ENCODE assay signal across 9 cellular contexts in the genomic region with DNA sequence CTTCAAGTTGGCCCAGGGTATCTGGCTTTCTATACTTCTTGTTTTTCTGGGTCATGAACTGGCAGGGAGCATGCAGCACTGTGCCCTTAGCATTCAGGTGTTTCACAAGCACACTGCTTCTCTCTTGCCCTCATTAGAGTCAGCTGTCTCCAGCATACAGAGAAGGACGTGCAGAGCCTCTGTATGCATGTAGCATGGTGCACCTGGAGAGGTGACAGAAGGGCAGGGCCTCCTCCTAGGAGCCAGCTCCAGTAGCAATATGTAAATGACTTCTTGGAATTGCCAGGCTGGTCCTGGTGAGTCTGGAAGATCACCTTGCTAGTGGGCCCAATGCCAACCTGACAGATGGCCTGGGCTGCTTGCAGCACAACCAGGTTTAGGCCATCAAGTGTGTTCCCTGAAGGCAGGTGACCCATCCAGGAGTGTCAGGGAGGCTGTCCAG. TPM values are rescaled to one million over a fixed set of nuclear protein-coding genes. Genes with fewer than 3 reads are reported as not detected.
A peak's percentile ranks its signal among the peaks of the same experiment; 100 is the strongest.
DNase-seq lines count a peak whose midpoint lies in the region; ATAC-seq and TF ChIP-seq lines count a peak whose summit lies in the region.
"Had no signal": no experiment of that assay in that cellular context is flagged by ENCODE, and none has a peak within 500 bp of the region (broad histone marks: within the 10 kb centered on the region; RNA-seq: fewer than 3 reads in every experiment).

No MANE protein-coding gene starts in this region.

- H3K4me3 ChIP-seq in thymus (ENCODE audit: low read length): no peak overlapping the region

- H3K27me3 ChIP-seq in thymus (ENCODE audit: control insufficient read depth, insufficient read depth): no peaks in the 10 kb centered on the region

- 4% methylated on average over 1 of the region's 1 CpG for WGBS in thymus

- TF ChIP-seq CTCF in endothelial cell (IDR thresholded peaks at IDR 0.05; ENCODE audit: unreplicated experiment): no peak

- no peaks in the 10 kb centered on the region for H3K9me3 Mint-ChIP-seq in activated T-cell treated with anti-CD3 and anti-CD28 coated beads, Interleukin-2, amount 50 U/mL, for 24 hours
- H3K9me3 Mint-ChIP-seq in endothelial cell (ENCODE audit: unreplicated experiment): no peaks in the 10 kb centered on the region

- H3K4me3 Mint-ChIP-seq in activated T-cell treated with anti-CD3 and anti-CD28 coated beads, Interleukin-2, amount 50 U/mL, for 24 hours: no peak overlapping the region
- H3K4me3 Mint-ChIP-seq in endothelial cell (ENCODE audit: unreplicated experiment): no peak overlapping the region

- H3K27ac Mint-ChIP-seq in activated T-cell treated with anti-CD3 and anti-CD28 coated beads, Interleukin-2, amount 50 U/mL, for 24 hours: no peak overlapping the region
- H3K27ac Mint-ChIP-seq in endothelial cell (ENCODE audit: unreplicated experiment): peak overlapping the region; percentile 78

- DNase-seq in activated T-cell treated with anti-CD3 and anti-CD28 coated beads, Interleukin-2, amount 50 U/mL, for 24 hours: peak; percentile 33
- no peak for DNase-seq in activated T-cell treated with anti-CD3 and anti-CD28 coated beads, Interleukin-2, amount 50 U/mL, for 48 hours
- DNase-seq in NCI-H345 treated with DMSO at 0.1 percent for 48 hours (lab: John Stamatoyannopoulos, UW; ENCODE audit: unreplicated experiment) (peak; percentile 43), endothelial cell (ENCODE audit: low spot score) (no peak), OCI-M2 (lab: John Stamatoyannopoulos, UW; ENCODE audit: unreplicated experiment) (no peak)
- DNase-seq: KG1 had no signal

- H3K4me1 Mint-ChIP-seq in activated T-cell treated with anti-CD3 and anti-CD28 coated beads, Interleukin-2, amount 50 U/mL, for 24 hours (ENCODE audit: low read depth): peaks cover 36% of the 10 kb centered on the region
- peaks cover 16% of the 10 kb centered on the region for H3K4me1 Mint-ChIP-seq in endothelial cell (ENCODE audit: unreplicated experiment)

- H3K27me3 Mint-ChIP-seq in activated T-cell treated with anti-CD3 and anti-CD28 coated beads, Interleukin-2, amount 50 U/mL, for 24 hours: peaks cover 27% of the 10 kb centered on the region
- H3K27me3 Mint-ChIP-seq in endothelial cell (ENCODE audit: unreplicated experiment): peaks cover 3% of the 10 kb centered on the region

- peak overlapping the region; percentile 22 for H3K27ac ChIP-seq in thymus (ENCODE audit: low read depth)

- H3K36me3 Mint-ChIP-seq in activated T-cell treated with anti-CD3 and anti-CD28 coated beads, Interleukin-2, amount 50 U/mL, for 24 hours (ENCODE audit: low read depth): no peaks in the 10 kb centered on the region
- H3K36me3 Mint-ChIP-seq in endothelial cell (ENCODE audit: low read depth, unreplicated experiment): no peaks in the 10 kb centered on the region

- H3K9me3 ChIP-seq in thymus (ENCODE audit: control insufficient read depth): no peaks in the 10 kb centered on the region

- H3K36me3 ChIP-seq in thymus (ENCODE audit: control insufficient read depth, insufficient read depth): no peaks in the 10 kb centered on the region

- no peak for ATAC-seq in GM21360 (IDR thresholded peaks at IDR 0.05; ENCODE audit: unreplicated experiment)
- ATAC-seq in HG03432 (IDR thresholded peaks at IDR 0.05; ENCODE audit: unreplicated experiment): no peak

- H3K4me1 ChIP-seq in thymus (ENCODE audit: control insufficient read depth, insufficient read depth, low read length): peaks cover 22% of the 10 kb centered on the region

RNA-seq across cellular contexts. Expression of gene ATP2C1, which starts 44.8 kb away (rescaled TPM):
- total RNA-seq in endothelial cell (ENCODE audit: unreplicated experiment): 102 TPM
- 60.2 TPM for polyA plus RNA-seq in thymus

Comparison
In these comparisons a context has a peak if more than half of its experiments do, and no peak if none do; other contexts are left out.
1. DNase-seq: peak in activated T-cell treated with anti-CD3 and anti-CD28 coated beads, Interleukin-2, amount 50 U/mL, for 24 hours (single experiment) and NCI-H345 treated with DMSO at 0.1 percent for 48 hours (single experiment); none in activated T-cell treated with anti-CD3 and anti-CD28 coated beads, Interleukin-2, amount 50 U/mL, for 48 hours (0 of 2), endothelial cell (single experiment) and OCI-M2 (single experiment).